Comparison of ENCODE assay signal across 1 cellular context in the genomic region with DNA sequence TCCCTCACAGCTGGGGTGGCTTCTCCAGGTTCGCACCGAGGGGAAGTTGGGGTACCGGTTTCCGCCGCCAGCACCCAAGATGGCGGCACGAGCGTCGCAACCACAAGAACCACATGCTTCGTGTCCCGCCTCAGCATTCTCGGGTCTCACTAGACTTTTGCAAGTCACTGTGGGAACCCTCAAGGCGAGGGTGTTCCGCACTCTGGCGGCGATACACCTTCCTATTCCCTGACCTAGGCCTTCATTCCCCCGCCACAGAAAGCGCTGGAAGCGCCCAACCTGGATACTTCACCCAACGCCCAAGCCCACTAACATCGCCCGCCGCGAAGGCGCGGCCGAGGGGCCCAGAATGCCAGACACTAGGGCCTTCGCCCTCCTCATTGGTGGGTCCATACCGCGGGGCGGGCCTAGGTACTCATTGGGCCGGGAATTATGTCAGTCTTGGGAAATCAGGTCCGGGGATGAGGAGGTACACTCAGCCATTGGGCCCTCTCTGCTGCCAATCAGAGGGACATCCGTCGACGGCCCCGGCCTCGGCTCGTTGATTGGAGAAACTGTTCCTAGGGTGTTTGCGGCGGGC.
TF ChIP-seq lines count a peak whose summit lies in the region.

No MANE protein-coding gene starts in this region.

TF ChIP-seq in endothelial cell of umbilical vein, 7 proteins besides CTCF, POLR2A, EP300 and RAD21 (continued from another document):
- no peak for TF ChIP-seq EZH2 (IDR thresholded peaks at IDR 0.05; ENCODE audit: borderline replicate concordance, low read depth, low read length, severe bottlenecking)
